In the genomic region with DNA sequence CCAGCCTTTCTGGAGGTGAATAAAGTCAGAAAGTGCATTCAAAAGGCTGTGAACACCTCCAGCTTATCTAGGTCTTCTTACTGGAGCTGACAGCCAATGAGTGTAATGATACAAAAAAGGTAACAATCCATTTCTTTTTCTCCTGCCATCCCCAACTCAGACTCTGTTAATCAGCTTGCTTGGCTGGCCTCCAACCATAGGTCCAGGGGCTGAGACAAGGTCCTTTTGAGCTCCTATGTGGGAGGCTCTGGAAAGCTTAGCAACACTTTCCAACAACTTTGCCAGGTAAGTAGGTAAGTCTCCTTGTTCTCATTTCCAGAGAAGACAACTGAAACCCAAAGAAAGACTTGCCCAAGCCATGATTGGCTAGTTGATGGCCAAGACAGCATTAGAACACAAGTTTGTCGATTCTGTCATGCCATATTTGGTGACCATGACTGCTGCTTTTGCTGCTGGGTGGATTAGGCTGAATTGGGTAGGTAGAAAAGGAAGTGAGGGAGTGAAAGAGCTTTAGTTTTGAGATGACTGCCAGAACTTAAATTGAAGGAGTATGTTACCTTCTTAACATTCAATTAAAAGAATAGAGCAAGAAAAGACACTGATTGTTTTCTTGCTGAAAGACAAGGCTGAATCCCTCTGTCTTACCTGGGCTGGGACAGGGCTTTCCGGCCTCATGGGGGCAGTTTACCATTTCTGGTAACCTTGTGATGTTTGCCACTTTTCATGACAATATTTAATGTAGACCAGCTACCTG, we compare ENCODE assay signal across 12 cellular contexts. TPM values are rescaled to one million over a fixed set of nuclear protein-coding genes. Genes with fewer than 3 reads are reported as not detected.
DNase-seq lines count a peak whose midpoint lies in the region; ATAC-seq and TF ChIP-seq lines count a peak whose summit lies in the region.
"Had no signal": no experiment of that assay in that cellular context is flagged by ENCODE, and none has a peak within 500 bp of the region (broad histone marks: within the 10 kb centered on the region; RNA-seq: fewer than 3 reads in every experiment).

No MANE protein-coding gene starts in this region.

- intact Hi-C loops in activated CD4-positive, alpha-beta T cell treated with anti-CD3 and anti-CD28 coated beads, Interleukin-2, amount 10 ng/mL, durations not matched to agents 24 days and 14 days (cut with micrococcal nuclease): loop anchor here (1.0 to 10.0 kb wide), 3 partner anchors 29 to 708 kb away; no protein-coding TSS in a partner anchor
- intact Hi-C loops in activated CD8-positive, alpha-beta T cell treated with anti-CD3 and anti-CD28 coated beads for 36 hours (cut with micrococcal nuclease): no loop called here

- peak; percentile 27 for ATAC-seq in HG02840 (IDR thresholded peaks at IDR 0.05; ENCODE audit: low FRiP score, unreplicated experiment)
- peak; percentile 45 for ATAC-seq in activated CD8-positive, alpha-beta T cell treated with anti-CD3 and anti-CD28 coated beads for 36 hours
- ATAC-seq in stimulated activated effector memory CD8-positive, alpha-beta T cell treated with anti-CD3 and anti-CD28 coated beads, Interleukin-12 subunit alpha, Interleukin-12 subunit beta, amount 100 ng/mL, for 72 hours: peak; percentile 57
- no peak for ATAC-seq in HG03196 (IDR thresholded peaks at IDR 0.05; ENCODE audit: unreplicated experiment)
- no peak for ATAC-seq in HG03097 (IDR thresholded peaks at IDR 0.05; ENCODE audit: low FRiP score, unreplicated experiment)

- H3K27ac Mint-ChIP-seq in activated CD4-positive, alpha-beta T cell treated with anti-CD3 and anti-CD28 coated beads, Interleukin-2, amount 10 ng/mL, durations not matched to agents 24 days and 14 days: peak overlapping the region; percentile 78
- H3K27ac Mint-ChIP-seq in activated CD8-positive, alpha-beta T cell treated with anti-CD3 and anti-CD28 coated beads for 36 hours: peak overlapping the region; percentile 54
- no peak overlapping the region for H3K27ac Mint-ChIP-seq in stimulated activated effector memory CD8-positive, alpha-beta T cell treated with anti-CD3 and anti-CD28 coated beads, Interleukin-12 subunit alpha, Interleukin-12 subunit beta, amount 100 ng/mL, for 72 hours

- POLR2A ChIA-PET in activated CD8-positive, alpha-beta T cell treated with anti-CD3 and anti-CD28 coated beads for 36 hours (lab: Charles Lee): interaction anchor here (0.7 kb wide), 1 partner anchor 981 kb away, joined by 3 read pairs; no protein-coding TSS in a partner anchor

- CTCF ChIA-PET in activated CD8-positive, alpha-beta T cell treated with anti-CD3 and anti-CD28 coated beads for 36 hours (lab: Charles Lee): interaction anchor here (0.8 to 2.2 kb wide), 5 partner anchors 8 to 93 kb away, joined by 3 to 9 read pairs (median 4); no protein-coding TSS in a partner anchor

- H3K36me3 Mint-ChIP-seq in activated CD4-positive, alpha-beta T cell treated with anti-CD3 and anti-CD28 coated beads, Interleukin-2, amount 10 ng/mL, durations not matched to agents 24 days and 14 days (ENCODE audit: low read depth): peaks cover 11% of the 10 kb centered on the region
- no peaks in the 10 kb centered on the region for H3K36me3 Mint-ChIP-seq in activated CD8-positive, alpha-beta T cell treated with anti-CD3 and anti-CD28 coated beads for 36 hours (ENCODE audit: low read depth)
- no peaks in the 10 kb centered on the region for H3K36me3 Mint-ChIP-seq in stimulated activated effector memory CD8-positive, alpha-beta T cell treated with anti-CD3 and anti-CD28 coated beads, Interleukin-12 subunit alpha, Interleukin-12 subunit beta, amount 100 ng/mL, for 72 hours

- H3K27me3 Mint-ChIP-seq in activated CD4-positive, alpha-beta T cell treated with anti-CD3 and anti-CD28 coated beads, Interleukin-2, amount 10 ng/mL, durations not matched to agents 24 days and 14 days: no peaks in the 10 kb centered on the region
- H3K27me3 Mint-ChIP-seq in activated CD8-positive, alpha-beta T cell treated with anti-CD3 and anti-CD28 coated beads for 36 hours: no peaks in the 10 kb centered on the region

- H3K4me3 Mint-ChIP-seq in activated CD4-positive, alpha-beta T cell treated with anti-CD3 and anti-CD28 coated beads, Interleukin-2, amount 10 ng/mL, durations not matched to agents 24 days and 14 days: peak overlapping the region; percentile 64
- H3K4me3 Mint-ChIP-seq in activated CD8-positive, alpha-beta T cell treated with anti-CD3 and anti-CD28 coated beads for 36 hours: no peak overlapping the region
- no peak overlapping the region for H3K4me3 Mint-ChIP-seq in stimulated activated effector memory CD8-positive, alpha-beta T cell treated with anti-CD3 and anti-CD28 coated beads, Interleukin-12 subunit alpha, Interleukin-12 subunit beta, amount 100 ng/mL, for 72 hours

- TF ChIP-seq CTCF in activated CD8-positive, alpha-beta T cell treated with anti-CD3 and anti-CD28 coated beads for 36 hours (IDR thresholded peaks at IDR 0.05): no peak

- peaks cover 73% of the 10 kb centered on the region for H3K4me1 Mint-ChIP-seq in activated CD4-positive, alpha-beta T cell treated with anti-CD3 and anti-CD28 coated beads, Interleukin-2, amount 10 ng/mL, durations not matched to agents 24 days and 14 days
- H3K4me1 Mint-ChIP-seq in activated CD8-positive, alpha-beta T cell treated with anti-CD3 and anti-CD28 coated beads for 36 hours (ENCODE audit: low read depth): peaks cover 80% of the 10 kb centered on the region
- peaks cover 49% of the 10 kb centered on the region for H3K4me1 Mint-ChIP-seq in stimulated activated effector memory CD8-positive, alpha-beta T cell treated with anti-CD3 and anti-CD28 coated beads, Interleukin-12 subunit alpha, Interleukin-12 subunit beta, amount 100 ng/mL, for 72 hours

- no peaks in the 10 kb centered on the region for H3K9me3 Mint-ChIP-seq in activated CD4-positive, alpha-beta T cell treated with anti-CD3 and anti-CD28 coated beads, Interleukin-2, amount 10 ng/mL, durations not matched to agents 24 days and 14 days
- no peaks in the 10 kb centered on the region for H3K9me3 Mint-ChIP-seq in activated CD8-positive, alpha-beta T cell treated with anti-CD3 and anti-CD28 coated beads for 36 hours
- H3K9me3 Mint-ChIP-seq in stimulated activated effector memory CD8-positive, alpha-beta T cell treated with anti-CD3 and anti-CD28 coated beads, Interleukin-12 subunit alpha, Interleukin-12 subunit beta, amount 100 ng/mL, for 72 hours: no peaks in the 10 kb centered on the region

- DNase-seq in activated CD4-positive, alpha-beta T cell treated with anti-CD3 and anti-CD28 coated beads, Interleukin-2, amount 10 ng/mL, durations not matched to agents 24 days and 14 days: peak; percentile 60
- DNase-seq in activated CD4-positive, alpha-beta T cell treated with anti-CD3 and anti-CD28 coated beads for 4 hours: no peak
- DNase-seq in activated CD8-positive, alpha-beta T cell treated with anti-CD3 and anti-CD28 coated beads for 36 hours: no peak
- no peak for DNase-seq in stimulated activated effector memory CD8-positive, alpha-beta T cell treated with anti-CD3 and anti-CD28 coated beads, Interleukin-12 subunit alpha, Interleukin-12 subunit beta, amount 100 ng/mL, for 72 hours (ENCODE audit: low spot score in 2 of 2)
- DNase-seq in kidney glomerular epithelial cell (lab: John Stamatoyannopoulos, UW): no peak
- DNase-seq: activated naive CD4-positive, alpha-beta T cell treated with Interleukin-2 at 50 U/mL for 16 hours; NCI-H1694 had no signal

RNA-seq across cellular contexts. Expression of a gene that starts 22.8 kb away (rescaled TPM):
- not detected in 2 replicates for total RNA-seq in activated CD4-positive, alpha-beta T cell treated with anti-CD3 and anti-CD28 coated beads, Interleukin-2, amount 10 ng/mL, durations not matched to agents 24 days and 14 days
- under 1 TPM in 1 of 2 experiments, not detected in 1; 0.23 TPM for total RNA-seq in activated CD8-positive, alpha-beta T cell treated with anti-CD3 and anti-CD28 coated beads for 36 hours
- total RNA-seq: fibroblast of lung, lung microvascular endothelial cell had no signal

Comparison
In these comparisons a context has a peak if more than half of its experiments do, and no peak if none do; other contexts are left out.
1. ATAC-seq: peak in HG02840 (single experiment), activated CD8-positive, alpha-beta T cell treated with anti-CD3 and anti-CD28 coated beads for 36 hours (single experiment) and stimulated activated effector memory CD8-positive, alpha-beta T cell treated with anti-CD3 and anti-CD28 coated beads, Interleukin-12 subunit alpha, Interleukin-12 subunit beta, amount 100 ng/mL, for 72 hours (single experiment); none in HG03196 (single experiment) and HG03097 (single experiment).